Comparison of ENCODE assay signal across 13 cellular contexts in the genomic region with DNA sequence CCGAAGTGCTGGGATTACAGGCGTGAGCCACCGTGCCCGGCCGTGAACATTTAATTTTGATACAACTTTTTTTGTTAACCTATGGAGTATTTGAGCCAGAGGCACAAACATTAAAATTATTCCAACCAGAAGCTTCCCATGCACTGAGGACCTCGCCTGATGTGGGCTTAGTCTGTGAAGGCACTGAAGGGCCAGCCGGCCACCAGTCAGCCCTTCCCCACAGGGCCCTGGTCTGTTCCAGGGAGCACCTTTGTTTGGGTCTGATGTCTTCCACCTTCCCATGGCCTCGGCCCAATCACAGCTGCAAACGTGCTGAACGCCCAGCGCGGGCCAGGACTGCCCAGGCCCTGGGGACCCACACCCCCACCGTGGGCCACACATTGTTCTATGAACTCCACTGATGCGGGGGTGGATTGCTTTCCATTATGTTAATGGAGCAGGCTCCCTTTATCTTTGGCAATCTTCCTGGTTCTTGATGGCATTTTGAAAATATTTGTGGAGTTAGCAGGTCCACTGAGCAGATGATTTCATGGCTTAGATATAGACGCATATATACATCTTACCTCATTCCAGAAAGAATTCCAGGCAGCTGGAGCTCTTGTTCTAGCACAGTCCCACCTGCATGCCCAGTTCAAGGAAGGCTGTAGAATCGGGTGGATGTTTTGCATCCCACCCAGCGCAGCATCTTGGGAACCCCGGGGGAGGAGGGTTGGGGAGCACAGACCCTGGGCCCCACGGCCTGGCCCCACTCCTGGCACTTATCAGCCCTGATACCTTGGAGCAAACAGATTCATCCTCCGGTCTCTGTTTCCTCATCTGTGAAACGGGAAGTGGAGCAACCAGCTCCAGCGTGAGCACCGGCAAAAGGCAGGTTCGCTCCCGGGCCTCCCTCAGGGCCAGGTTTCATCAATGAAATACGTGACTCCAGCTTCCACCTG. TPM values are rescaled to one million over a fixed set of nuclear protein-coding genes. Genes with fewer than 3 reads are reported as not detected.
DNase-seq lines count a peak whose midpoint lies in the region; ATAC-seq and TF ChIP-seq lines count a peak whose summit lies in the region.
"Had no signal": no experiment of that assay in that cellular context is flagged by ENCODE, and none has a peak within 500 bp of the region (broad histone marks: within the 10 kb centered on the region; RNA-seq: fewer than 3 reads in every experiment).

No MANE protein-coding gene starts in this region.

- no peak for TF ChIP-seq CTCF in breast epithelium (IDR thresholded peaks at IDR 0.05)
- TF ChIP-seq CTCF in nephron (IDR thresholded peaks at IDR 0.05; ENCODE audit: unreplicated experiment in 3 of 3), result no peak
- TF ChIP-seq CTCF in endodermal cell (conservative IDR thresholded peaks at IDR 0.05), result no peak

- H3K9me3 Mint-ChIP-seq in nephron, result no peaks in the 10 kb centered on the region
- no peaks in the 10 kb centered on the region for H3K9me3 Mint-ChIP-seq in endodermal cell
- H3K9me3 Mint-ChIP-seq: activated T-helper 17 cell treated with anti-CD3 and anti-CD28 coated beads, Interleukin-2, amount 50 U/mL, for 72 hours; dendritic cell treated with granulocyte-macrophage colony-stimulating factor and Interleukin-4, amounts not matched to agents 40 ng/mL and 50 ng/mL, for 4 days; stimulated activated naive B cell treated with anti-CD40 and anti-IgM and Interleukin-4, amounts not matched to agents 10 μg/mL and 1 μg/mL and 100 μg/mL, for 72 hours had no signal

- H3K9me3 ChIP-seq in breast epithelium (no peaks in the 10 kb centered on the region), endodermal cell (ENCODE audit: control insufficient read depth, low read length) (no peaks in the 10 kb centered on the region)

- peaks cover 0 to 7% of the 10 kb centered on the region in 2 donors for H3K4me1 ChIP-seq in breast epithelium
- peaks cover 2% of the 10 kb centered on the region for H3K4me1 ChIP-seq in endodermal cell (ENCODE audit: control insufficient read depth, insufficient read depth, low read length)

- H3K27me3 Mint-ChIP-seq in nephron (ENCODE audit: low read depth) (peaks cover 10% of the 10 kb centered on the region), endodermal cell (ENCODE audit: insufficient read depth) (no peaks in the 10 kb centered on the region)
- H3K27me3 Mint-ChIP-seq: activated T-helper 17 cell treated with anti-CD3 and anti-CD28 coated beads, Interleukin-2, amount 50 U/mL, for 72 hours had no signal

- no peak overlapping the region for H3K4me3 ChIP-seq in breast epithelium
- no peak overlapping the region for H3K4me3 ChIP-seq in endodermal cell (ENCODE audit: low read length)

- intact Hi-C loops in breast epithelium (cut with DNase I; ENCODE audit: low total_unique reads), result no loop called here

- H3K4me1 Mint-ChIP-seq in nephron (peaks cover 4% of the 10 kb centered on the region), endodermal cell (peaks cover 8% of the 10 kb centered on the region)
- H3K4me1 Mint-ChIP-seq: activated T-helper 17 cell treated with anti-CD3 and anti-CD28 coated beads, Interleukin-2, amount 50 U/mL, for 72 hours had no signal

- WGBS in endodermal cell (ENCODE audit: insufficient coverage in 1 of 2, insufficient read length in 1 of 2), 2 experiments, result 92 to 94% methylated on average over 20 to 26 of the region's 26 CpGs

- no peaks in the 10 kb centered on the region for H3K27me3 ChIP-seq in breast epithelium
- no peaks in the 10 kb centered on the region for H3K27me3 ChIP-seq in endodermal cell (ENCODE audit: control insufficient read depth, insufficient read depth, low read length, poor library complexity, severe bottlenecking)

- no peak for ATAC-seq in GM19035 (IDR thresholded peaks at IDR 0.05; ENCODE audit: unreplicated experiment)
- ATAC-seq: activated T-helper 17 cell treated with anti-CD3 and anti-CD28 coated beads, Interleukin-2, amount 50 U/mL, for 72 hours; stimulated activated naive B cell treated with anti-CD40 and anti-IgM and Interleukin-4, amounts not matched to agents 10 μg/mL and 1 μg/mL and 100 μg/mL, for 72 hours had no signal

- H3K36me3 ChIP-seq in breast epithelium (no peaks in the 10 kb centered on the region), endodermal cell (ENCODE audit: control insufficient read depth, insufficient read depth, low read length) (no peaks in the 10 kb centered on the region)

- H3K27ac Mint-ChIP-seq in nephron (peak overlapping the region in 2 of 3 experiments; percentile 57 to 58), endodermal cell (no peak overlapping the region)
- H3K27ac Mint-ChIP-seq: activated T-helper 17 cell treated with anti-CD3 and anti-CD28 coated beads, Interleukin-2, amount 50 U/mL, for 72 hours; dendritic cell treated with granulocyte-macrophage colony-stimulating factor and Interleukin-4, amounts not matched to agents 40 ng/mL and 50 ng/mL, for 4 days; stimulated activated naive B cell treated with anti-CD40 and anti-IgM and Interleukin-4, amounts not matched to agents 10 μg/mL and 1 μg/mL and 100 μg/mL, for 72 hours had no signal

- H3K4me3 Mint-ChIP-seq in nephron (no peak overlapping the region), endodermal cell (no peak overlapping the region)
- H3K4me3 Mint-ChIP-seq: activated T-helper 17 cell treated with anti-CD3 and anti-CD28 coated beads, Interleukin-2, amount 50 U/mL, for 72 hours; dendritic cell treated with granulocyte-macrophage colony-stimulating factor and Interleukin-4, amounts not matched to agents 40 ng/mL and 50 ng/mL, for 4 days; stimulated activated naive B cell treated with anti-CD40 and anti-IgM and Interleukin-4, amounts not matched to agents 10 μg/mL and 1 μg/mL and 100 μg/mL, for 72 hours had no signal

- H3K9ac ChIP-seq in endodermal cell (ENCODE audit: extremely low read depth, low read length, poor library complexity, severe bottlenecking), result no peak overlapping the region

- TF ChIP-seq POLR2A in breast epithelium (IDR thresholded peaks at IDR 0.05), result no peak

- H3K36me3 Mint-ChIP-seq in nephron (ENCODE audit: low read depth) (no peaks in the 10 kb centered on the region), endodermal cell (ENCODE audit: low read depth) (no peaks in the 10 kb centered on the region)
- H3K36me3 Mint-ChIP-seq: stimulated activated naive B cell treated with anti-CD40 and anti-IgM and Interleukin-4, amounts not matched to agents 10 μg/mL and 1 μg/mL and 100 μg/mL, for 72 hours had no signal

- peak overlapping the region; percentile 12 to 48 for H3K27ac ChIP-seq in breast epithelium
- H3K27ac ChIP-seq in endodermal cell (ENCODE audit: low read depth, low read length), result no peak overlapping the region

- peak; percentile 66 for DNase-seq in DMS79 (lab: John Stamatoyannopoulos, UW)
- DNase-seq in HT-29 (ENCODE audit: low spot score), result peak; percentile 51
- no peak for DNase-seq in breast epithelium (ENCODE audit: low spot score in 2 of 2)
- no peak for DNase-seq in OCI-M1 (lab: John Stamatoyannopoulos, UW)
- no peak for DNase-seq in endodermal cell
- DNase-seq in KG1 (lab: John Stamatoyannopoulos, UW), result no peak
- DNase-seq: DND-41; NCI-H1417; stimulated activated naive B cell treated with anti-CD40 and anti-IgM and Interleukin-4, amounts not matched to agents 10 μg/mL and 1 μg/mL and 100 μg/mL, for 72 hours had no signal

RNA-seq across cellular contexts. Expression of gene SPIRE2, which starts 14.5 kb away (rescaled TPM):
- total RNA-seq in HT-29 (2014; rRNA removed; shearing (Covaris generic)), result 25.2 and 30.4 TPM in 2 replicates
- total RNA-seq in breast epithelium (10 to 100 TPM in 1 of 3 donors, 1 to 10 TPM in 2; 1.3 to 11.1 (median 7.8) TPM), endodermal cell (10 to 100 TPM; 12.8 to 12.9 TPM)
- polyA plus RNA-seq in endodermal cell (2013, experiment 1 of 2), result 10.5 TPM
- 7.9 TPM for polyA plus RNA-seq in endodermal cell (2013, experiment 2 of 2)

RNA-seq across cellular contexts. Expression of gene FANCA, which starts 26.3 kb away (rescaled TPM):
- 92.6 and 100 TPM in 2 replicates for total RNA-seq in HT-29 (2014; rRNA removed; shearing (Covaris generic))
- 1 to 10 TPM in 2 of 3 donors, under 1 TPM in 1; 0.64 to 4.0 (median 3.9) TPM for total RNA-seq in breast epithelium
- 100 to 1,000 TPM; 131 to 165 TPM for total RNA-seq in endodermal cell
- 79.8 TPM for polyA plus RNA-seq in endodermal cell (2013, experiment 1 of 2)
- 71.3 TPM for polyA plus RNA-seq in endodermal cell (2013, experiment 2 of 2)

RNA-seq across cellular contexts. Expression of gene TCF25, which starts 30.7 kb away (rescaled TPM):
- 136 and 161 TPM in 2 replicates for total RNA-seq in HT-29 (2014; rRNA removed; shearing (Covaris generic))
- total RNA-seq in breast epithelium (100 to 1,000 TPM; 169 to 243 (median 176) TPM), endodermal cell (100 to 1,000 TPM; 172 to 176 TPM)
- 131 TPM for polyA plus RNA-seq in endodermal cell (2013, experiment 1 of 2)
- polyA plus RNA-seq in endodermal cell (2013, experiment 2 of 2), result 130 TPM

Comparison
In these comparisons a context has a peak if more than half of its experiments do, and no peak if none do; other contexts are left out.
1. DNase-seq: peak in DMS79 (single experiment) and HT-29 (single experiment); none in breast epithelium (0 of 2), OCI-M1 (single experiment), endodermal cell (single experiment) and KG1 (single experiment).
2. RNA of gene FANCA, which starts 26.3 kb away (total RNA-seq): 131 to 165 TPM in endodermal cell and 92.6 to 100 TPM in HT-29; 0.64 to 4.0 TPM in breast epithelium; every median in the first group is over 10 times any median in the second.